ENCODE assay signal across 8 cellular contexts in the genomic region with DNA sequence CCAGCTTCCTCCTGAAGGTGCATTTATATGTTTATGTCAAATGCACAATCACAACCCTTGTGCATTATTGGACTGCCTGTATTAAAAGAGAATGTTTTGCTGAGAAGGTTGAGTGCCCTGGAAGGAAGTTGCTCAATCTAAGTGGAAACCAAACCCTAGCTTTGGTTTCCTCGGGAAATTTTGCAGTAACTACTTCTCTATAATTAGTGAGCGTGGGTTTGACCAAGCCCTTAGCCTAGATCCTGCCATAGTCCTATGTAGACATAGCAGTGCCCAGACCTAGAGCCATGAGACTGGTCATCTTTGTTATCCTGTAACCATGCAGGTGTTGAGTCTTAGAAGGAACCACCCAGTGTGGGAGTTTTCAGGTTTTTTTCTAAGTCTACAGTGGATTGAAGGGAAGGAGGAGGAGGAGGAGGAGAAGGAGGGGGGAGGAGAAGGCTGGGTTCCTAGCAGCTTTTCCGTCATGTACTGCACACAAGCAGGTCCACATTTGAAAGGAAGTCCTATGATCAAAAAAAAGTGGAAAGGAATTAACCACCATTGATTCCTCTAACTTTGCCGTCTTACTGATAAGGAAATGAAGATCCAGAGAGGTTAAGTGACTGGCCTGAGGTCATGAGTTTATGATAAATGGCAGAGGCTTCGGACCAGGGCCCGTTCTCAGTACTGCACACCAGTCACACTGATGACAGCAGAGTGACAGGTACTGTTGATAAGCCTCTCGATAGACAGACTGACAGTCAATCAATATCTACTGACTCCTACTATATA.
A peak's percentile ranks its signal among the peaks of the same experiment; 100 is the strongest.
DNase-seq lines count a peak whose midpoint lies in the region; ATAC-seq, FAIRE-seq and TF ChIP-seq lines count a peak whose summit lies in the region.

No MANE protein-coding gene starts in this region.

- H3K36me3 Mint-ChIP-seq in astrocyte (ENCODE audit: low read depth, unreplicated experiment), result peaks cover 1% of the 10 kb centered on the region
- H3K36me3 Mint-ChIP-seq in osteocyte (ENCODE audit: unreplicated experiment), result no peaks in the 10 kb centered on the region
- no peaks in the 10 kb centered on the region for H3K36me3 Mint-ChIP-seq in endothelial cell (ENCODE audit: low read depth, unreplicated experiment)

- WGBS in hepatocyte (ENCODE audit: low lambda C conversion rate, missing lambda C conversion rate), result 54% methylated on average over 7 of the region's 7 CpGs

- H3K9me3 Mint-ChIP-seq in astrocyte (ENCODE audit: unreplicated experiment) (no peaks in the 10 kb centered on the region), osteocyte (ENCODE audit: unreplicated experiment) (no peaks in the 10 kb centered on the region), endothelial cell (ENCODE audit: unreplicated experiment) (no peaks in the 10 kb centered on the region)

- peaks cover 12% of the 10 kb centered on the region for H3K4me1 ChIP-seq in astrocyte (ENCODE audit: insufficient read depth, low read length)
- no peaks in the 10 kb centered on the region for H3K4me1 ChIP-seq in hepatocyte (ENCODE audit: insufficient read depth)

- peak overlapping the region; percentile 97 for H3K27ac ChIP-seq in HL-60 (replicated peaks)
- H3K27ac ChIP-seq in astrocyte (ENCODE audit: low read depth, low read length), result no peak overlapping the region
- no peak overlapping the region for H3K27ac ChIP-seq in hepatocyte

- no peak for FAIRE-seq in astrocyte (lab: Jason Lieb, UNC)

- H3K9me3 ChIP-seq in astrocyte (ENCODE audit: insufficient read depth, low read depth, low read length) (no peaks in the 10 kb centered on the region), hepatocyte (ENCODE audit: low read depth) (no peaks in the 10 kb centered on the region)

- H2AFZ ChIP-seq in astrocyte (ENCODE audit: low read depth, low read length), result no peak overlapping the region
- no peak overlapping the region for H2AFZ ChIP-seq in hepatocyte

- H3K4me3 ChIP-seq in HL-60 (replicated peaks; ENCODE audit: insufficient read depth, low read length), result no peak overlapping the region
- no peak overlapping the region for H3K4me3 ChIP-seq in astrocyte (ENCODE audit: insufficient read depth, low read depth, low read length)
- H3K4me3 ChIP-seq in hepatocyte, result no peak overlapping the region

- peak; percentile 87 to 89 for DNase-seq in HL-60 (ENCODE audit: low read depth in 1 of 2, low spot score in 1 of 2)
- no peak for DNase-seq in astrocyte (ENCODE audit: low read depth)
- peak; percentile 24 for DNase-seq in renal cortical epithelial cell (ENCODE audit: low read depth)
- DNase-seq in osteocyte (ENCODE audit: extremely low spot score, unreplicated experiment), result no peak
- DNase-seq in NCI-H128 (lab: John Stamatoyannopoulos, UW; ENCODE audit: unreplicated experiment), result no peak
- DNase-seq in endothelial cell (ENCODE audit: low spot score), result no peak
- no peak for DNase-seq in hepatocyte (ENCODE audit: low spot score)

- H3K27ac Mint-ChIP-seq in astrocyte (ENCODE audit: unreplicated experiment) (peak overlapping the region; percentile 19), osteocyte (ENCODE audit: unreplicated experiment) (no peak overlapping the region), endothelial cell (ENCODE audit: unreplicated experiment) (no peak overlapping the region)

- no peak overlapping the region for H3K9ac ChIP-seq in astrocyte (ENCODE audit: low read length)

- H3K4me3 Mint-ChIP-seq in astrocyte (ENCODE audit: unreplicated experiment) (no peak overlapping the region), osteocyte (ENCODE audit: unreplicated experiment) (no peak overlapping the region), endothelial cell (ENCODE audit: unreplicated experiment) (no peak overlapping the region)

- H3K4me2 ChIP-seq in astrocyte (ENCODE audit: low read length) (no peak overlapping the region), hepatocyte (no peak overlapping the region)

- H3K9me2 ChIP-seq in hepatocyte (replicated peaks; ENCODE audit: insufficient read depth), result no peaks in the 10 kb centered on the region

- H3K36me3 ChIP-seq in astrocyte (ENCODE audit: insufficient read depth, low read length) (no peaks in the 10 kb centered on the region), hepatocyte (replicated peaks; ENCODE audit: insufficient read depth, low read depth) (no peaks in the 10 kb centered on the region)

- H3K4me1 Mint-ChIP-seq in astrocyte (ENCODE audit: low read depth, unreplicated experiment) (peaks cover 14% of the 10 kb centered on the region), osteocyte (ENCODE audit: unreplicated experiment) (peaks cover 36% of the 10 kb centered on the region), endothelial cell (ENCODE audit: unreplicated experiment) (peaks cover 15% of the 10 kb centered on the region)

- TF ChIP-seq CTCF in HL-60 (IDR thresholded peaks at IDR 0.05; ENCODE audit: insufficient read depth, low read length) (no peak), astrocyte (IDR thresholded peaks at IDR 0.05; ENCODE audit: insufficient read depth, low read depth, low read length) (no peak), osteocyte (IDR thresholded peaks at IDR 0.05) (no peak), endothelial cell (IDR thresholded peaks at IDR 0.05; ENCODE audit: unreplicated experiment) (no peak), hepatocyte (IDR thresholded peaks at IDR 0.05; ENCODE audit: poor library complexity) (no peak)

- H3K79me2 ChIP-seq in astrocyte (ENCODE audit: insufficient read depth, low read length) (no peaks in the 10 kb centered on the region), hepatocyte (no peaks in the 10 kb centered on the region)

- H3K27me3 Mint-ChIP-seq in astrocyte (ENCODE audit: low read depth, unreplicated experiment), result no peaks in the 10 kb centered on the region
- no peaks in the 10 kb centered on the region for H3K27me3 Mint-ChIP-seq in osteocyte (ENCODE audit: unreplicated experiment)
- H3K27me3 Mint-ChIP-seq in endothelial cell (ENCODE audit: unreplicated experiment), result peaks cover 3% of the 10 kb centered on the region

- H3K27me3 ChIP-seq in HL-60 (ENCODE audit: insufficient read depth, poor library complexity, severe bottlenecking), result no peaks in the 10 kb centered on the region
- no peaks in the 10 kb centered on the region for H3K27me3 ChIP-seq in astrocyte (ENCODE audit: insufficient read depth, low read length)
- H3K27me3 ChIP-seq in hepatocyte, result no peaks in the 10 kb centered on the region

- peak; percentile 78 for ATAC-seq in GM19463 (IDR thresholded peaks at IDR 0.05; ENCODE audit: unreplicated experiment)

- H4K20me1 ChIP-seq in astrocyte (ENCODE audit: insufficient read depth, low read length), result no peaks in the 10 kb centered on the region
- H4K20me1 ChIP-seq in hepatocyte (ENCODE audit: insufficient read depth, poor library complexity, severe bottlenecking), result no peaks in the 10 kb centered on the region

Comparison
In these comparisons a context has a peak if more than half of its experiments do, and no peak if none do; other contexts are left out.
1. DNase-seq: peak in HL-60 (2 of 2) and renal cortical epithelial cell (single experiment); none in astrocyte (single experiment), osteocyte (single experiment), NCI-H128 (single experiment), endothelial cell (single experiment) and hepatocyte (single experiment).